Comparison of ENCODE assay signal across 16 cellular contexts in genomic region chr21:44886113-44887075, GRCh38. TPM values are rescaled to one million over a fixed set of nuclear protein-coding genes. Genes with fewer than 3 reads are reported as not detected.
DNase-seq lines count a peak whose midpoint lies in the region; ATAC-seq, FAIRE-seq and TF ChIP-seq lines count a peak whose summit lies in the region.
"Had no signal": no experiment of that assay in that cellular context is flagged by ENCODE, and none has a peak within 500 bp of the region (broad histone marks: within the 10 kb centered on the region; RNA-seq: fewer than 3 reads in every experiment).

No MANE protein-coding gene starts in this region.

- H3K27ac Mint-ChIP-seq in CD14-positive monocyte, result peak overlapping the region in 6 of 7 donors; percentile 10 to 66 (median 36)

- DNase-seq in CD14-positive monocyte (ENCODE audit: low spot score) (no peak), OCI-LY7 (ENCODE audit: low spot score) (no peak), H1 (ENCODE audit: low read depth in 1 of 2, low spot score in 2 of 2) (no peak), AML-193 (lab: John Stamatoyannopoulos, UW) (no peak), Peyer's patch (no peak)
- DNase-seq: DMS153, EL, HCEC 1CT, NCI-H226, NCI-H526 treated with DMSO at 0.1 percent for 48 hours, OCI-M1, SK-N-SH had no signal

- peak overlapping the region; percentile 53 for H3K4ac ChIP-seq in H1 (replicated peaks; ENCODE audit: insufficient read length, low read depth, low read length)

- H2BK120ac ChIP-seq in H1 (replicated peaks; ENCODE audit: low read depth, low read length), result no peak overlapping the region

- 89% methylated on average over 43 of the region's 44 CpGs; no CpG with 5 or more reads in 1 of the 2 experiments for WGBS in H1 (ENCODE audit: extremely low coverage in 1 of 2, insufficient coverage in 1 of 2, insufficient read length in 1 of 2, insufficient replicate concordance in 2 of 2, low coverage in 1 of 2, low lambda C conversion rate in 2 of 2, missing lambda C conversion rate in 1 of 2), 2 experiments

- H3K4me3 ChIP-seq in OCI-LY7 (ENCODE audit: low read depth, low read length, poor library complexity, severe bottlenecking) (no peak overlapping the region), H1 (ENCODE audit: extremely low read depth in 1 of 4, insufficient read depth in 2 of 4, low read depth in 3 of 4, low read length in 4 of 4) (no peak overlapping the region), neutrophil (ENCODE audit: low read depth in 1 of 2, low read length in 1 of 2) (no peak overlapping the region), Peyer's patch (no peak overlapping the region)
- H3K4me3 ChIP-seq: BLaER1 had no signal

- H3K4me1 ChIP-seq in OCI-LY7 (ENCODE audit: insufficient read depth, low read length, poor library complexity, severe bottlenecking), result peaks cover 11% of the 10 kb centered on the region
- H3K4me1 ChIP-seq in H1 (replicated peaks in 1 of 4; ENCODE audit: control insufficient read depth in 3 of 4, insufficient read depth in 4 of 4, low read length in 3 of 4), result no peaks in the 10 kb centered on the region
- peaks cover 31 to 33% of the 10 kb centered on the region in 2 experiments for H3K4me1 ChIP-seq in neutrophil (ENCODE audit: control insufficient read depth in 1 of 2, insufficient read depth in 1 of 2, low read depth in 1 of 2, low read length in 1 of 2)
- H3K4me1 ChIP-seq in Peyer's patch, result peaks cover 0 to 4% (median 1%) of the 10 kb centered on the region in 4 donors

- no peak overlapping the region for H2BK5ac ChIP-seq in H1 (ENCODE audit: low read depth, low read length)

- intact Hi-C loops in CD14-positive monocyte (cut with micrococcal nuclease) (no loop called here), OCI-LY7 (cut with micrococcal nuclease; ENCODE audit: unreplicated experiment) (no loop called here)

- H4K5ac ChIP-seq in H1 (ENCODE audit: insufficient read length, low read depth, low read length), result no peak overlapping the region

- no peak overlapping the region for H3K9ac ChIP-seq in H1 (replicated peaks in 1 of 4; ENCODE audit: extremely low read depth in 1 of 4, low read depth in 3 of 4, low read length in 3 of 4)
- H3K9ac ChIP-seq: BLaER1, SK-N-SH had no signal

- no peak overlapping the region for H3K4me2 ChIP-seq in OCI-LY7 (ENCODE audit: low read length)
- H3K4me2 ChIP-seq in H1 (ENCODE audit: insufficient read depth in 1 of 2, low read depth in 2 of 2, low read length in 2 of 2), result no peak overlapping the region
- H3K4me2 ChIP-seq: SK-N-SH had no signal

- no peak for TF ChIP-seq POLR2A in H1 (IDR thresholded peaks at IDR 0.05; ENCODE audit: control extremely low read depth in 1 of 2, low read depth in 2 of 2, low read length in 2 of 2)
- TF ChIP-seq POLR2A in Peyer's patch (IDR thresholded peaks at IDR 0.05), result no peak

- no peak for TF ChIP-seq RAD21 in H1 (IDR thresholded peaks at IDR 0.05 in 1 of 2, conservative IDR thresholded peaks at IDR 0.05 in 1 of 2; ENCODE audit: low read depth in 2 of 2, low read length in 2 of 2)

- no peak overlapping the region for H2BK20ac ChIP-seq in H1 (ENCODE audit: low read length)

- H3K9me2 ChIP-seq in OCI-LY7 (ENCODE audit: insufficient read depth, low read length), result no peaks in the 10 kb centered on the region
- H3K9me2 ChIP-seq: SK-N-SH had no signal

- H3K9me3 ChIP-seq in OCI-LY7 (ENCODE audit: low read length) (no peaks in the 10 kb centered on the region), H1 (ENCODE audit: insufficient read depth in 2 of 2, low read depth in 1 of 2, low read length in 1 of 2) (no peaks in the 10 kb centered on the region), neutrophil (no peaks in the 10 kb centered on the region), Peyer's patch (no peaks in the 10 kb centered on the region)
- H3K9me3 ChIP-seq: BLaER1, SK-N-SH had no signal

- H4K91ac ChIP-seq in H1 (replicated peaks; ENCODE audit: insufficient read length, low read length), result no peak overlapping the region

- no peak overlapping the region for H3K56ac ChIP-seq in H1 (replicated peaks; ENCODE audit: insufficient read length, low read depth, low read length)

- H3K23me2 ChIP-seq in H1 (ENCODE audit: low read depth, low read length), result no peaks in the 10 kb centered on the region

- no peak overlapping the region for H3K14ac ChIP-seq in H1 (ENCODE audit: insufficient read length)

- no peak overlapping the region for H2BK12ac ChIP-seq in H1 (ENCODE audit: low read depth, low read length)

- no peaks in the 10 kb centered on the region for H3K79me1 ChIP-seq in H1 (ENCODE audit: low read depth, low read length)

- H3K36me3 Mint-ChIP-seq in CD14-positive monocyte, result peaks cover 42 to 57% of the 10 kb centered on the region in 2 donors

- no peak overlapping the region for H2BK15ac ChIP-seq in H1 (ENCODE audit: low read length)

- no peak for TF ChIP-seq CTCF in CD14-positive monocyte (IDR thresholded peaks at IDR 0.05)
- no peak for TF ChIP-seq CTCF in OCI-LY7 (conservative IDR thresholded peaks at IDR 0.05; ENCODE audit: low read length)
- TF ChIP-seq CTCF in H1 (IDR thresholded peaks at IDR 0.05; ENCODE audit: control extremely low read depth in 1 of 3, insufficient read depth in 1 of 3, low read depth in 1 of 3, low read length in 3 of 3), result no peak
- no peak for TF ChIP-seq CTCF in neutrophil (IDR thresholded peaks at IDR 0.05)
- TF ChIP-seq CTCF in Peyer's patch (IDR thresholded peaks at IDR 0.05), result no peak

- H3K9me3 Mint-ChIP-seq in CD14-positive monocyte, result no peaks in the 10 kb centered on the region

- H3K4me3 Mint-ChIP-seq in CD14-positive monocyte, result no peak overlapping the region

- H2AK5ac ChIP-seq in H1 (ENCODE audit: low read depth, low read length), result no peak overlapping the region

- no peak for TF ChIP-seq EP300 in H1 (IDR thresholded peaks at IDR 0.05; ENCODE audit: borderline replicate concordance in 1 of 2, low read depth in 2 of 2, low read length in 2 of 2)

- no peak overlapping the region for H3K23ac ChIP-seq in H1 (ENCODE audit: insufficient read length)

- H3K27ac ChIP-seq in OCI-LY7 (ENCODE audit: low read depth, low read length, poor library complexity, severe bottlenecking) (no peak overlapping the region), H1 (ENCODE audit: low read depth, low read length) (no peak overlapping the region), neutrophil (peak overlapping the region; percentile 93), Peyer's patch (no peak overlapping the region)
- H3K27ac ChIP-seq: BLaER1 had no signal

- no peaks in the 10 kb centered on the region for H4K20me1 ChIP-seq in OCI-LY7 (ENCODE audit: insufficient read depth, low read length)
- H4K20me1 ChIP-seq in H1 (replicated peaks in 1 of 2; ENCODE audit: control insufficient read depth in 1 of 2, insufficient read depth in 2 of 2, low read length in 2 of 2), result peaks cover 0 to 2% of the 10 kb centered on the region in 2 experiments

- no peak overlapping the region for H4K8ac ChIP-seq in H1 (ENCODE audit: extremely low read depth, insufficient read depth, low read length)

- no peak for FAIRE-seq in H1 (lab: Jason Lieb, UNC)
- FAIRE-seq: HTR-8/SVneo had no signal

- no peaks in the 10 kb centered on the region for H3K36me3 ChIP-seq in OCI-LY7 (ENCODE audit: insufficient read depth, low read length)
- H3K36me3 ChIP-seq in H1 (ENCODE audit: control insufficient read depth in 2 of 4, insufficient read depth in 4 of 4, low read length in 3 of 4), result no peaks in the 10 kb centered on the region
- peaks cover 75% of the 10 kb centered on the region for H3K36me3 ChIP-seq in neutrophil
- no peaks in the 10 kb centered on the region for H3K36me3 ChIP-seq in Peyer's patch

- CTCF ChIA-PET in OCI-LY7 (lab: Charles Lee; ENCODE audit: unreplicated experiment) (no interaction called here), H1 (lab: Charles Lee; ENCODE audit: partially characterized antibody) (interaction anchor here (0.6 to 1.2 kb wide), 5 partner anchors 11 to 397 kb away, joined by 3 to 4 read pairs (median 3); no protein-coding TSS in a partner anchor)

- no peak for ATAC-seq in HG03135 (IDR thresholded peaks at IDR 0.05; ENCODE audit: unreplicated experiment)

- H2AFZ ChIP-seq in OCI-LY7 (ENCODE audit: low read length), result no peak overlapping the region
- no peak overlapping the region for H2AFZ ChIP-seq in H1 (ENCODE audit: low read length)

- no peak overlapping the region for H3K18ac ChIP-seq in H1 (ENCODE audit: extremely low read depth, low read length)

- BruUV-seq in OCI-LY7 (replicated peaks; lab: Mats Ljungman, UMichigan), result TSS peak; percentile 88

- H3K27me3 ChIP-seq in H1 (replicated peaks in 1 of 4; ENCODE audit: control insufficient read depth in 3 of 4, extremely low read depth in 1 of 4, insufficient read depth in 3 of 4, low read length in 3 of 4) (no peaks in the 10 kb centered on the region), neutrophil (no peaks in the 10 kb centered on the region), Peyer's patch (no peaks in the 10 kb centered on the region)

- H3K79me2 ChIP-seq in OCI-LY7 (ENCODE audit: insufficient read depth, low read depth, low read length), result no peaks in the 10 kb centered on the region
- no peaks in the 10 kb centered on the region for H3K79me2 ChIP-seq in H1 (ENCODE audit: control insufficient read depth in 1 of 2, insufficient read depth in 2 of 2, low read length in 2 of 2)

- POLR2A ChIA-PET in OCI-LY7 (lab: Charles Lee), result no interaction called here
- POLR2A ChIA-PET in H1 (lab: Charles Lee; ENCODE audit: partially characterized antibody), result no interaction called here

- peaks cover 31% of the 10 kb centered on the region for H3K4me1 Mint-ChIP-seq in CD14-positive monocyte

- peaks cover 0 to 3% (median 0%) of the 10 kb centered on the region in 3 donors for H3K27me3 Mint-ChIP-seq in CD14-positive monocyte (ENCODE audit: low read depth in 3 of 3)

RNA-seq across cellular contexts. Expression of gene PTTG1IP, which starts 12.9 kb away (rescaled TPM):
- 100 to 1,000 TPM; 206 to 238 TPM for polyA plus RNA-seq in CD14-positive monocyte
- total RNA-seq in OCI-LY7 (2014; rRNA removed; shearing (Covaris generic)), result 38.3 and 38.9 TPM in 2 replicates
- 56.3 and 58.1 TPM in 2 replicates for total RNA-seq in OCI-LY7 (2022)
- total RNA-seq in H1 (2021; fragmentation: NEBNext Ultra II Directional; extraction: Animal tissue kit (Norgen Biotek cat#: 25700)), result 124 and 130 TPM in 2 replicates
- 88.9 and 90.8 TPM in 2 replicates for polyA plus RNA-seq in H1 (2011; rRNA removed)
- 98.5 TPM for polyA plus RNA-seq in H1 (2011; cell fraction: cytosol; rRNA removed)
- polyA plus RNA-seq in H1 (2011; cell fraction: nucleus; rRNA removed), result 76.0 TPM
- polyA plus RNA-seq in H1 (2012, experiment 1 of 2), result 76.4 to 95.3 TPM (median 87.0 TPM) in 4 replicates
- 117 TPM for polyA plus RNA-seq in H1 (2012, experiment 2 of 2)
- 140 TPM for polyA plus RNA-seq in H1 (2013, experiment 1 of 2)
- polyA plus RNA-seq in H1 (2013, experiment 2 of 2), result 172 TPM
- polyA minus RNA-seq in H1 (2011; rRNA and poly(A)+ RNA removed), result 63.7 and 69.2 TPM in 2 replicates
- polyA minus RNA-seq in H1 (2011; cell fraction: cytosol; rRNA and poly(A)+ RNA removed), result 110 TPM
- 39.1 TPM for polyA minus RNA-seq in H1 (2011; cell fraction: nucleus; rRNA and poly(A)+ RNA removed)
- total RNA-seq in Peyer's patch, result 100 to 1,000 TPM in 3 of 4 donors, 10 to 100 TPM in 1; 69.3 to 495 (median 390) TPM

RNA-seq across cellular contexts. Expression of gene ITGB2, which starts 34.3 kb away (rescaled TPM):
- polyA plus RNA-seq in CD14-positive monocyte (1,000 to 10,000 TPM; 1,470 to 1,628 TPM), H1 (2011; rRNA removed) (0.63 and 0.89 TPM in 2 replicates)
- total RNA-seq in OCI-LY7 (2014; rRNA removed; shearing (Covaris generic)), result 4.2 and 11.6 TPM in 2 replicates
- total RNA-seq in OCI-LY7 (2022) (60.8 and 78.9 TPM in 2 replicates), Peyer's patch (10 to 100 TPM in 3 of 4 donors, 1 to 10 TPM in 1; 9.3 to 58.6 (median 16.4) TPM)
- total RNA-seq in H1 (2021; fragmentation: NEBNext Ultra II Directional; extraction: Animal tissue kit (Norgen Biotek cat#: 25700)), result 0.24 and 0.36 TPM in 2 replicates
- 0.76 TPM for polyA plus RNA-seq in H1 (2011; cell fraction: cytosol; rRNA removed)
- polyA plus RNA-seq in H1 (2011; cell fraction: nucleus; rRNA removed), result 1.6 TPM
- polyA plus RNA-seq in H1 (2012, experiment 1 of 2), result 0.40 to 0.58 TPM (median 0.48 TPM) in 4 replicates
- 0.49 TPM for polyA plus RNA-seq in H1 (2012, experiment 2 of 2)
- 0.26 TPM for polyA plus RNA-seq in H1 (2013, experiment 1 of 2)
- polyA plus RNA-seq in H1 (2013, experiment 2 of 2), result 0.52 TPM
- polyA minus RNA-seq in H1 (2011; rRNA and poly(A)+ RNA removed), result 0.25 and 0.27 TPM in 2 replicates
- polyA minus RNA-seq in H1 (2011; cell fraction: cytosol; rRNA and poly(A)+ RNA removed), result not detected
- 0.70 TPM for polyA minus RNA-seq in H1 (2011; cell fraction: nucleus; rRNA and poly(A)+ RNA removed)

RNA-seq across cellular contexts. Expression of gene SLX9, which starts 53.4 kb away (rescaled TPM):
- polyA plus RNA-seq in CD14-positive monocyte (1 to 10 TPM; 7.5 to 9.0 TPM), H1 (2011; rRNA removed) (17.7 and 34.6 TPM in 2 replicates)
- total RNA-seq in OCI-LY7 (2014; rRNA removed; shearing (Covaris generic)), result 18.6 and 37.0 TPM in 2 replicates
- total RNA-seq in OCI-LY7 (2022) (53.3 and 61.6 TPM in 2 replicates), Peyer's patch (10 to 100 TPM in 1 of 4 donors, 1 to 10 TPM in 2, not detected in 1; 7.8 to 10.5 (median 10.0) TPM)
- total RNA-seq in H1 (2021; fragmentation: NEBNext Ultra II Directional; extraction: Animal tissue kit (Norgen Biotek cat#: 25700)), result 57.3 and 64.1 TPM in 2 replicates
- 43.7 TPM for polyA plus RNA-seq in H1 (2011; cell fraction: cytosol; rRNA removed)
- polyA plus RNA-seq in H1 (2011; cell fraction: nucleus; rRNA removed), result 28.5 TPM
- 20.8 to 42.4 TPM (median 39.1 TPM) in 4 replicates for polyA plus RNA-seq in H1 (2012, experiment 1 of 2)
- 28.1 TPM for polyA plus RNA-seq in H1 (2012, experiment 2 of 2)
- polyA plus RNA-seq in H1 (2013, experiment 1 of 2), result 28.3 TPM
- polyA plus RNA-seq in H1 (2013, experiment 2 of 2), result 30.5 TPM
- 5.9 and 6.3 TPM in 2 replicates for polyA minus RNA-seq in H1 (2011; rRNA and poly(A)+ RNA removed)
- 28.0 TPM for polyA minus RNA-seq in H1 (2011; cell fraction: cytosol; rRNA and poly(A)+ RNA removed)
- 8.6 TPM for polyA minus RNA-seq in H1 (2011; cell fraction: nucleus; rRNA and poly(A)+ RNA removed)
